In genomic region chr20:64134744-64135143, GRCh38 we compare ENCODE assay signal across 10 cellular contexts. TPM values are rescaled to one million over a fixed set of nuclear protein-coding genes. Genes with fewer than 3 reads are reported as not detected.
"Had no signal": no experiment of that assay in that cellular context is flagged by ENCODE, and none has a peak within 500 bp of the region (broad histone marks: within the 10 kb centered on the region; RNA-seq: fewer than 3 reads in every experiment).

No MANE protein-coding gene starts in this region.

RNA-seq across cellular contexts. Expression of gene NPBWR2, which starts 27.4 kb away (rescaled TPM):
- total RNA-seq: activated CD4-positive, alpha-beta memory T cell treated with anti-CD3 and anti-CD28 coated beads, Interleukin-2, amount 10 ng/mL, durations not matched to agents 7 days and 5 days; activated CD4-positive, alpha-beta T cell treated with anti-CD3 and anti-CD28 coated beads for 36 hours; activated CD8-positive, alpha-beta memory T cell treated with anti-CD3 and anti-CD28 coated beads for 36 hours; activated naive CD8-positive, alpha-beta T cell treated with anti-CD3 and anti-CD28 coated beads, Interleukin-2, amount 10 ng/mL, durations not matched to agents 7 days and 5 days; activated T-helper 17 cell treated with anti-CD3 and anti-CD28 coated beads, Interleukin-2, amount 50 U/mL, for 72 hours; MCF 10A; NCI-H460; PC-9; T-cell; T-helper 2 cell treated with Interferon-gamma antibody and Interleukin-4, amounts not matched to agents 100 ng/mL and 5 ng/mL, for 36 hours had no signal

RNA-seq across cellular contexts. Expression of gene MYT1, which starts 29.5 kb away (rescaled TPM):
- total RNA-seq: activated CD4-positive, alpha-beta memory T cell treated with anti-CD3 and anti-CD28 coated beads, Interleukin-2, amount 10 ng/mL, durations not matched to agents 7 days and 5 days; activated CD8-positive, alpha-beta memory T cell treated with anti-CD3 and anti-CD28 coated beads for 36 hours; MCF 10A; NCI-H460; PC-9; T-helper 2 cell treated with Interferon-gamma antibody and Interleukin-4, amounts not matched to agents 100 ng/mL and 5 ng/mL, for 36 hours had no signal

RNA-seq across cellular contexts. Expression of gene LKAAEAR1, which starts 50.5 kb away (rescaled TPM):
- total RNA-seq: MCF 10A, NCI-H460, PC-9 had no signal
